ENCODE assay signal across 1 cellular context in genomic region chr7:151076863-151077704, GRCh38.
TF ChIP-seq lines count a peak whose summit lies in the region.

No MANE protein-coding gene starts in this region.

TF ChIP-seq in HepG2, 621 proteins besides CTCF, POLR2A, EP300 and RAD21 (continued from another document):
- TF ChIP-seq KIAA2018 (CRISPR knock-in tag; IDR thresholded peaks at IDR 0.05; ENCODE audit: borderline replicate concordance) (no peak), SRSF9 (IDR thresholded peaks at IDR 0.05; ENCODE audit: borderline replicate concordance, insufficient read depth, low read depth, low read length, poor library complexity, severe bottlenecking) (no peak), REST (IDR thresholded peaks at IDR 0.05; ENCODE audit: borderline replicate concordance in 1 of 2, low read depth in 1 of 2, low read length in 2 of 2) (no peak), RBM39 (IDR thresholded peaks at IDR 0.05; ENCODE audit: low read depth, low read length, poor library complexity, severe bottlenecking) (no peak), PHB2 (IDR thresholded peaks at IDR 0.05; ENCODE audit: partially characterized antibody) (no peak), U2AF2 (IDR thresholded peaks at IDR 0.05; ENCODE audit: low read depth, low read length) (no peak), CEBPZ (IDR thresholded peaks at IDR 0.05; ENCODE audit: low read length) (no peak), MTF2 (CRISPR knock-in tag; IDR thresholded peaks at IDR 0.05; ENCODE audit: borderline replicate concordance) (no peak), FOXO1 (CRISPR knock-in tag; IDR thresholded peaks at IDR 0.05) (no peak), AKAP8 (CRISPR knock-in tag; IDR thresholded peaks at IDR 0.05) (peak; percentile 28; the same call in 1 of the 2 replicates), KDM5B (CRISPR knock-in tag; IDR thresholded peaks at IDR 0.05; ENCODE audit: borderline replicate concordance) (no peak), RBAK (CRISPR knock-in tag; IDR thresholded peaks at IDR 0.05) (no peak), ZMYM3 (CRISPR knock-in tag; IDR thresholded peaks at IDR 0.05) (no peak), CERS6 (CRISPR knock-in tag; IDR thresholded peaks at IDR 0.05) (no peak), ZFY (CRISPR knock-in tag; IDR thresholded peaks at IDR 0.05) (0 out of 2 replicates have a peak, but pooled peaks have one; percentile 42), ZMAT5 (CRISPR knock-in tag; IDR thresholded peaks at IDR 0.05; ENCODE audit: borderline replicate concordance, low read depth) (no peak), GRHL1 (CRISPR knock-in tag; conservative IDR thresholded peaks at IDR 0.05) (no peak), ZNF768 (CRISPR knock-in tag; IDR thresholded peaks at IDR 0.05) (peak; percentile 32; the same call in 1 of the 2 replicates)
